ENCODE assay signal across 21 cellular contexts in the genomic region with DNA sequence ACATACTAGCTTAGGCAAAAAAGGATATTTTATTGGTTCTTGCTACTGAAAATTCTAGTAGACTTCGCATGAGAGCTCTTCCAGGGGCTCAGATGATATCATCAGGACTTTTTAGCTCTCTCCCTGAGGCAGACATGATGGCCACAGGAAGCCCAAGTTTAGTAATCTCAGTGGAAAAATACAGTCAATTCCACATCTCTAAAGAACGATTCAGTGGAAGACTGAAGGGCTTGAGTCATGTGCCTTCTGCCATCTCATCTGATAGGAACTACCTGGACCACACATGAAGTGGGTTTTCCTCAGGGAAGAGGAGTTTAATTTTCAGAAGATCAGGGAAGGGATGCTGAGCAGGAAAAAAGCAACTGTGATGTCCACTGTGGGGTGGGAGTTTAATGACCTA.
DNase-seq lines count a peak whose midpoint lies in the region; ATAC-seq and TF ChIP-seq lines count a peak whose summit lies in the region.
"Had no signal": no experiment of that assay in that cellular context is flagged by ENCODE, and none has a peak within 500 bp of the region (broad histone marks: within the 10 kb centered on the region; RNA-seq: fewer than 3 reads in every experiment).

No MANE protein-coding gene starts in this region.

- no peak overlapping the region for H3K4me3 Mint-ChIP-seq in activated CD8-positive, alpha-beta memory T cell treated with anti-CD3 and anti-CD28 coated beads, Interleukin-2, amount 10 ng/mL, durations not matched to agents 7 days and 5 days
- no peak overlapping the region for H3K4me3 Mint-ChIP-seq in endodermal cell
- H3K4me3 Mint-ChIP-seq: CD4-positive, alpha-beta T cell; IgD-negative memory B cell; T-helper 2 cell treated with Interferon-gamma antibody and Interleukin-4, amounts not matched to agents 5 μg/mL and 100 μg/mL, for 36 hours had no signal

- no peaks in the 10 kb centered on the region for H4K20me1 ChIP-seq in osteoblast (ENCODE audit: insufficient read depth, low read length)

- peak; percentile 45 for ATAC-seq in activated CD8-positive, alpha-beta memory T cell treated with anti-CD3 and anti-CD28 coated beads, Interleukin-2, amount 10 ng/mL, durations not matched to agents 7 days and 5 days
- no peak for ATAC-seq in HG03378 (IDR thresholded peaks at IDR 0.05; ENCODE audit: unreplicated experiment)
- ATAC-seq: activated CD4-positive, CD25-positive, alpha-beta regulatory T cell treated with anti-CD3 and anti-CD28 coated beads, Interleukin-2, amount 50 U/mL, for 24 hours had no signal

- peak overlapping the region; percentile 24 for H3K27ac ChIP-seq in osteoblast (ENCODE audit: low read depth, low read length)
- H3K27ac ChIP-seq in endodermal cell (ENCODE audit: low read depth, low read length): no peak overlapping the region
- H3K27ac ChIP-seq: esophagus squamous epithelium, upper lobe of left lung had no signal

- H3K4me2 ChIP-seq in osteoblast (ENCODE audit: insufficient read depth, low read length): no peak overlapping the region

- H3K27me3 Mint-ChIP-seq in activated CD8-positive, alpha-beta memory T cell treated with anti-CD3 and anti-CD28 coated beads, Interleukin-2, amount 10 ng/mL, durations not matched to agents 7 days and 5 days: no peaks in the 10 kb centered on the region
- H3K27me3 Mint-ChIP-seq in endodermal cell (ENCODE audit: insufficient read depth): no peaks in the 10 kb centered on the region
- H3K27me3 Mint-ChIP-seq: CD4-positive, alpha-beta T cell; IgD-negative memory B cell had no signal

- peaks cover 4% of the 10 kb centered on the region for H3K4me1 Mint-ChIP-seq in activated CD8-positive, alpha-beta memory T cell treated with anti-CD3 and anti-CD28 coated beads, Interleukin-2, amount 10 ng/mL, durations not matched to agents 7 days and 5 days
- peaks cover under 1% of the 10 kb centered on the region for H3K4me1 Mint-ChIP-seq in endodermal cell
- H3K4me1 Mint-ChIP-seq: IgD-negative memory B cell had no signal

- DNase-seq in activated CD8-positive, alpha-beta memory T cell treated with anti-CD3 and anti-CD28 coated beads, Interleukin-2, amount 10 ng/mL, durations not matched to agents 7 days and 5 days: no peak
- DNase-seq in activated CD8-positive, alpha-beta memory T cell treated with anti-CD3 and anti-CD28 coated beads, Interleukin-2, amount 50 U/mL, for 48 hours: no peak
- peak; percentile 27 for DNase-seq in LHCN-M2 (ENCODE audit: low read depth)
- DNase-seq in astrocyte of the spinal cord (ENCODE audit: low read depth, low spot score): peak; percentile 19
- no peak for DNase-seq in osteoblast (ENCODE audit: insufficient read length, low spot score, missing footprints)
- no peak for DNase-seq in endodermal cell
- DNase-seq in DMS53 (lab: John Stamatoyannopoulos, UW): no peak
- DNase-seq: activated naive CD4-positive, alpha-beta T cell treated with Interleukin-2 at 50 U/mL for 16 hours; CD4-positive, alpha-beta T cell; DMS79; esophagus squamous epithelium; MV-4-11; NCI-H2029; NCI-H524 treated with DMSO at 0.1 percent for 48 hours; stimulated activated CD4-positive, alpha-beta T cell treated with anti-CD3 and anti-CD28 coated beads, Interleukin-12 subunit alpha, Interleukin-12 subunit beta, amount 100 ng/mL, for 4 hours; stimulated activated naive CD4-positive, alpha-beta T cell had no signal

- TF ChIP-seq CTCF in astrocyte of the spinal cord (IDR thresholded peaks at IDR 0.05; ENCODE audit: low read depth, low read length): no peak
- TF ChIP-seq CTCF in osteoblast (IDR thresholded peaks at IDR 0.05; ENCODE audit: extremely low read depth, low read depth, low read length): no peak
- TF ChIP-seq CTCF in endodermal cell (conservative IDR thresholded peaks at IDR 0.05): no peak

- H2AFZ ChIP-seq in osteoblast (ENCODE audit: low read length): no peak overlapping the region

- H3K4me1 ChIP-seq in osteoblast (ENCODE audit: insufficient read depth, low read length) (peaks cover 30% of the 10 kb centered on the region), endodermal cell (ENCODE audit: control insufficient read depth, insufficient read depth, low read length) (no peaks in the 10 kb centered on the region)
- H3K4me1 ChIP-seq: esophagus squamous epithelium, upper lobe of left lung had no signal

- H3K79me2 ChIP-seq in osteoblast (ENCODE audit: insufficient read depth, low read length): no peaks in the 10 kb centered on the region

- no peak overlapping the region for H3K9ac ChIP-seq in endodermal cell (ENCODE audit: extremely low read depth, low read length, poor library complexity, severe bottlenecking)

- CTCF ChIA-PET in activated CD8-positive, alpha-beta memory T cell treated with anti-CD3 and anti-CD28 coated beads, Interleukin-2, amount 10 ng/mL, durations not matched to agents 7 days and 5 days (lab: Charles Lee): no interaction called here

- peaks cover 6% of the 10 kb centered on the region for H3K9me3 Mint-ChIP-seq in activated CD8-positive, alpha-beta memory T cell treated with anti-CD3 and anti-CD28 coated beads, Interleukin-2, amount 10 ng/mL, durations not matched to agents 7 days and 5 days (ENCODE audit: low read depth)
- peaks cover 2% of the 10 kb centered on the region for H3K9me3 Mint-ChIP-seq in endodermal cell
- H3K9me3 Mint-ChIP-seq: T-helper 2 cell treated with Interferon-gamma antibody and Interleukin-4, amounts not matched to agents 5 μg/mL and 100 μg/mL, for 36 hours had no signal

- no peaks in the 10 kb centered on the region for H3K36me3 ChIP-seq in osteoblast (ENCODE audit: insufficient read depth, low read length)
- no peaks in the 10 kb centered on the region for H3K36me3 ChIP-seq in endodermal cell (ENCODE audit: control insufficient read depth, insufficient read depth, low read length)

- no peak overlapping the region for H3K4me3 ChIP-seq in astrocyte of the spinal cord (ENCODE audit: low read depth, low read length)
- no peak overlapping the region for H3K4me3 ChIP-seq in osteoblast (ENCODE audit: insufficient read depth, low read length)
- H3K4me3 ChIP-seq in endodermal cell (ENCODE audit: low read length): no peak overlapping the region
- H3K4me3 ChIP-seq: esophagus squamous epithelium, upper lobe of left lung had no signal

- H3K9me3 ChIP-seq in osteoblast (ENCODE audit: low read depth, low read length): no peaks in the 10 kb centered on the region
- no peaks in the 10 kb centered on the region for H3K9me3 ChIP-seq in endodermal cell (ENCODE audit: control insufficient read depth, low read length)
- H3K9me3 ChIP-seq: esophagus squamous epithelium, upper lobe of left lung had no signal

- peaks cover 42% of the 10 kb centered on the region for H3K36me3 Mint-ChIP-seq in activated CD8-positive, alpha-beta memory T cell treated with anti-CD3 and anti-CD28 coated beads, Interleukin-2, amount 10 ng/mL, durations not matched to agents 7 days and 5 days
- peaks cover 7% of the 10 kb centered on the region for H3K36me3 Mint-ChIP-seq in endodermal cell (ENCODE audit: low read depth)

- no peaks in the 10 kb centered on the region for H3K27me3 ChIP-seq in osteoblast (ENCODE audit: insufficient read depth, low read length)
- H3K27me3 ChIP-seq in endodermal cell (ENCODE audit: control insufficient read depth, insufficient read depth, low read length, poor library complexity, severe bottlenecking): no peaks in the 10 kb centered on the region
- H3K27me3 ChIP-seq: esophagus squamous epithelium, upper lobe of left lung had no signal

- in situ Hi-C loops in astrocyte of the spinal cord (cut with HindIII; ENCODE audit: low sequenced_read_pairs): no loop called here

- H3K27ac Mint-ChIP-seq in activated CD8-positive, alpha-beta memory T cell treated with anti-CD3 and anti-CD28 coated beads, Interleukin-2, amount 10 ng/mL, durations not matched to agents 7 days and 5 days: no peak overlapping the region
- H3K27ac Mint-ChIP-seq in endodermal cell: no peak overlapping the region
- H3K27ac Mint-ChIP-seq: CD4-positive, alpha-beta T cell; IgD-negative memory B cell; T-helper 2 cell treated with Interferon-gamma antibody and Interleukin-4, amounts not matched to agents 5 μg/mL and 100 μg/mL, for 36 hours had no signal

- 93 to 100% methylated on average over 2 of the region's 2 CpGs for WGBS in endodermal cell (ENCODE audit: insufficient coverage in 1 of 2, insufficient read length in 1 of 2), 2 experiments

Comparison
In these comparisons a context has a peak if more than half of its experiments do, and no peak if none do; other contexts are left out.
1. DNase-seq: peak in LHCN-M2 (single experiment) and astrocyte of the spinal cord (single experiment); none in activated CD8-positive, alpha-beta memory T cell treated with anti-CD3 and anti-CD28 coated beads, Interleukin-2, amount 10 ng/mL, durations not matched to agents 7 days and 5 days (single experiment), activated CD8-positive, alpha-beta memory T cell treated with anti-CD3 and anti-CD28 coated beads, Interleukin-2, amount 50 U/mL, for 48 hours (single experiment), osteoblast (single experiment), endodermal cell (single experiment) and DMS53 (single experiment).